ENCODE assay signal across 18 cellular contexts in the genomic region with DNA sequence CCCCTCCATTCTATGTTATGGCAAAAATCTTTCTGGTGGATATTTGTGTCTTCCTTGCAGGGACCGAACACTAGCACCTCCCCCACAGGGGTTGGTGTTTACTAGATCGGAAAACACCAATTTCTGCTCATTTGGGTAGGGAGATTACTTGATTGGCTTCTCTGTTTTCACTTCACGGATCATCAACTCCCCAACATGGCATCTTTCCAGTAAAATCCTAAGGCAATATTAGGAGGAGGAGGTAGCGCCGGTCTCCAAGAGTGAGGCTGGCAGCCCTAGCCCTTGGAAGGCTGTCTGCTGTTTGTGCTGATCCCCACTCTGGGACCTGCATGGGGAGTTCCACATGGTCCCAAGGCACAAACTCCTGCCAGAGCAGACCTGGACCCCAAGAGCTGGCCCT.
"Had no signal": no experiment of that assay in that cellular context is flagged by ENCODE, and none has a peak within 500 bp of the region (broad histone marks: within the 10 kb centered on the region; RNA-seq: fewer than 3 reads in every experiment).

No MANE protein-coding gene starts in this region.

- H3K36me3 Mint-ChIP-seq: activated naive CD4-positive, alpha-beta T cell treated with anti-CD3 and anti-CD28 coated beads, Interleukin-2, amount 10 ng/mL, durations not matched to agents 7 days and 5 days had no signal

- H3K9me3 Mint-ChIP-seq: activated CD4-positive, alpha-beta T cell treated with anti-CD3 and anti-CD28 coated beads, Interleukin-2, amount 10 ng/mL, durations not matched to agents 24 days and 14 days; activated naive CD4-positive, alpha-beta T cell treated with anti-CD3 and anti-CD28 coated beads, Interleukin-2, amount 10 ng/mL, durations not matched to agents 7 days and 5 days; activated T-cell treated with anti-CD3 and anti-CD28 coated beads, Interleukin-2, amount 50 U/mL, for 4 hours; central memory CD8-positive, alpha-beta T cell had no signal

- H3K27ac Mint-ChIP-seq: activated CD4-positive, alpha-beta T cell treated with anti-CD3 and anti-CD28 coated beads, Interleukin-2, amount 10 ng/mL, durations not matched to agents 24 days and 14 days; activated CD8-positive, alpha-beta T cell treated with anti-CD3 and anti-CD28 coated beads, Interleukin-2, amount 10 ng/mL, durations not matched to agents 7 days and 5 days; activated naive CD4-positive, alpha-beta T cell treated with anti-CD3 and anti-CD28 coated beads, Interleukin-2, amount 10 ng/mL, durations not matched to agents 7 days and 5 days had no signal

- ATAC-seq: activated CD8-positive, alpha-beta T cell treated with anti-CD3 and anti-CD28 coated beads, Interleukin-2, amount 10 ng/mL, durations not matched to agents 7 days and 5 days; foreskin keratinocyte; left lung; upper lobe of right lung had no signal

- DNase-seq: activated CD4-positive, alpha-beta T cell treated with anti-CD3 and anti-CD28 coated beads, Interleukin-2, amount 10 ng/mL, durations not matched to agents 24 days and 14 days; activated CD8-positive, alpha-beta T cell treated with anti-CD3 and anti-CD28 coated beads, Interleukin-2, amount 10 ng/mL, durations not matched to agents 7 days and 5 days; activated naive CD4-positive, alpha-beta T cell treated with anti-CD3 and anti-CD28 coated beads, Interleukin-2, amount 10 ng/mL, durations not matched to agents 7 days and 5 days; activated T-cell treated with anti-CD3 and anti-CD28 coated beads, Interleukin-2, amount 50 U/mL, for 4 hours; aorta; brain microvascular endothelial cell; colonic mucosa; foreskin keratinocyte; glutamatergic neuron; hippocampal formation; left lung; occipital lobe; posterior cingulate gyrus; retina; stimulated activated naive CD4-positive, alpha-beta T cell; upper lobe of right lung had no signal

- FAIRE-seq: keratinocyte had no signal
